Comparison of ENCODE assay signal across 13 cellular contexts in the genomic region with DNA sequence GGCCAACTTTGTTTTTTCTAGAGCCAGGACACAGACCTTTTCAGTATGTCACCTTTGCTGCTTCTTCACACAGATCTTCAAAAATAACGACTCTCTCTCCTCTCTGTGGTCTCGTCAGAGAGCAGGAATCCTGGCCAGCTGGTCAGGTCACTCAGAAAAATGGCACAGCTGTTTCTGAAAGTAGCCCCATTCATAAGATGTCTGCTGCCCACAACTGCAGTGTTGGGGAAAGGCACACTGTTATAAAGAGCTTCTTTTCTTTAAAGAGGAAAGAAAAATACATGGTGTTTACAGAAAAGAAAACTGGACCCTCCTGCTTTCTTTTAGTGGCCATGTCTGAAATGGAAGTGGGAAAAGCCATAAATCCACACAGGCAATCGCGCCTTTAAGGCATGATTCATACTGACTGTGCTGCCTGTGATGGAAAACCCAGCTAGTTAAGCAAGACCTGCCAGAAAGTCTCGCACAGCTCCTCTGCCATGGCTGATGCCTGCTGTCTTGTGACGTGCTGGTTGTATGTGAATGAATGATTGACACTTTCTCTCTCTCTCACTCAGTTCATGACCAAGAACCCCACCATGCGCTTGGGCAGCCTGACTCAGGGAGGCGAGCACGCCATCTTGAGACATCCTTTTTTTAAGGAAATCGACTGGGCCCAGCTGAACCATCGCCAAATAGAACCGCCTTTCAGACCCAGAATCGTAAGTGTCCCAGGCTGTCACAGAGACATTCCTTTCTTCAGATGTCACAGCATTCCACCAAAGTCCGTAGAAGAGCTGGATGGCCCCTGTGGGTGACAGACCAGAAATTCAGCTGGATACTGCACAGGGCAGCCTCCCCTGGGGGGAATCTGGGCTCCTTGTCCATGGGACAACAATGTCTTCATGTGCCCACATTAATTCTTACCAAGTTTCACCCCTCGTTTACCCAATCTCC.
DNase-seq lines count a peak whose midpoint lies in the region; ATAC-seq and TF ChIP-seq lines count a peak whose summit lies in the region.
"Had no signal": no experiment of that assay in that cellular context is flagged by ENCODE, and none has a peak within 500 bp of the region (broad histone marks: within the 10 kb centered on the region; RNA-seq: fewer than 3 reads in every experiment).

No MANE protein-coding gene starts in this region.

- peak overlapping the region; percentile 77 to 82 for H3K27ac ChIP-seq in tibial artery
- H3K27ac ChIP-seq: C4-2B had no signal

- CTCF ChIA-PET in activated CD8-positive, alpha-beta T cell treated with anti-CD3 and anti-CD28 coated beads for 36 hours (lab: Charles Lee), result interaction anchor here (1.1 to 1.4 kb wide), 5 partner anchors 10 to 159 kb away, joined by 3 to 7 read pairs (median 3); no protein-coding TSS in a partner anchor

- DNase-seq in activated T-cell treated with anti-CD3 and anti-CD28 coated beads, Interleukin-2, amount 50 U/mL, for 72 hours, result no peak
- DNase-seq in activated T-cell treated with anti-CD3 and anti-CD28 coated beads, Interleukin-2, amount 50 U/mL, for 1 hour, result no peak
- DNase-seq in activated CD8-positive, alpha-beta T cell treated with anti-CD3 and anti-CD28 coated beads for 36 hours, result no peak
- peak; percentile 93 for DNase-seq in fibroblast of villous mesenchyme (ENCODE audit: low read depth)
- DNase-seq in tibial artery, result peak; percentile 61 to 85
- no peak for DNase-seq in Kasumi-1 (lab: John Stamatoyannopoulos, UW)
- no peak for DNase-seq in NCI-H748 (lab: John Stamatoyannopoulos, UW; ENCODE audit: unreplicated experiment)
- no peak for DNase-seq in endothelial cell (ENCODE audit: low spot score)
- DNase-seq: NCI-H524 treated with DMSO at 0.1 percent for 48 hours; nucleus accumbens; stimulated activated naive B cell treated with anti-CD40 and anti-IgM and Interleukin-4, amounts not matched to agents 10 μg/mL and 1 μg/mL and 100 μg/mL, for 72 hours had no signal

- peaks cover 60% of the 10 kb centered on the region for H3K4me1 Mint-ChIP-seq in activated T-cell treated with anti-CD3 and anti-CD28 coated beads, Interleukin-2, amount 50 U/mL, for 72 hours (ENCODE audit: low read depth)
- H3K4me1 Mint-ChIP-seq in activated CD8-positive, alpha-beta T cell treated with anti-CD3 and anti-CD28 coated beads for 36 hours (ENCODE audit: low read depth), result peaks cover 37% of the 10 kb centered on the region
- H3K4me1 Mint-ChIP-seq in endothelial cell (ENCODE audit: unreplicated experiment), result peaks cover 6% of the 10 kb centered on the region

- peaks cover 0 to 3% of the 10 kb centered on the region in 2 donors for H3K9me3 Mint-ChIP-seq in activated T-cell treated with anti-CD3 and anti-CD28 coated beads, Interleukin-2, amount 50 U/mL, for 72 hours
- no peaks in the 10 kb centered on the region for H3K9me3 Mint-ChIP-seq in activated CD8-positive, alpha-beta T cell treated with anti-CD3 and anti-CD28 coated beads for 36 hours
- H3K9me3 Mint-ChIP-seq in endothelial cell (ENCODE audit: unreplicated experiment), result no peaks in the 10 kb centered on the region

- H3K4me3 ChIP-seq in fibroblast of villous mesenchyme (ENCODE audit: low read depth, low read length) (no peak overlapping the region), tibial artery (peak overlapping the region in 1 of 2 donors; percentile 2)
- H3K4me3 ChIP-seq: gastroesophageal sphincter had no signal

- H3K9me3 ChIP-seq in tibial artery, result no peaks in the 10 kb centered on the region
- H3K9me3 ChIP-seq: gastroesophageal sphincter had no signal

- no peak for TF ChIP-seq CTCF in activated CD8-positive, alpha-beta T cell treated with anti-CD3 and anti-CD28 coated beads for 36 hours (IDR thresholded peaks at IDR 0.05)
- TF ChIP-seq CTCF in fibroblast of villous mesenchyme (IDR thresholded peaks at IDR 0.05; ENCODE audit: insufficient read depth, low read depth, low read length), result no peak
- no peak for TF ChIP-seq CTCF in tibial artery (IDR thresholded peaks at IDR 0.05)
- TF ChIP-seq CTCF in endothelial cell (IDR thresholded peaks at IDR 0.05; ENCODE audit: unreplicated experiment), result no peak

- no peaks in the 10 kb centered on the region for H3K27me3 Mint-ChIP-seq in activated T-cell treated with anti-CD3 and anti-CD28 coated beads, Interleukin-2, amount 50 U/mL, for 72 hours (ENCODE audit: low read depth)
- H3K27me3 Mint-ChIP-seq in activated CD8-positive, alpha-beta T cell treated with anti-CD3 and anti-CD28 coated beads for 36 hours, result no peaks in the 10 kb centered on the region
- H3K27me3 Mint-ChIP-seq in endothelial cell (ENCODE audit: unreplicated experiment), result peaks cover 5% of the 10 kb centered on the region
- H3K27me3 Mint-ChIP-seq: stimulated activated naive B cell treated with anti-CD40 and anti-IgM and Interleukin-4, amounts not matched to agents 10 μg/mL and 1 μg/mL and 100 μg/mL, for 72 hours had no signal

- H3K4me1 ChIP-seq in tibial artery, result peaks cover 5 to 60% (median 52%) of the 10 kb centered on the region in 4 donors

- ATAC-seq in activated T-cell treated with anti-CD3 and anti-CD28 coated beads, Interleukin-2, amount 50 U/mL, for 72 hours (replicated peaks in 1 of 2), result no peak
- no peak for ATAC-seq in activated CD8-positive, alpha-beta T cell treated with anti-CD3 and anti-CD28 coated beads for 36 hours
- ATAC-seq: gastroesophageal sphincter; stimulated activated naive B cell treated with anti-CD40 and anti-IgM and Interleukin-4, amounts not matched to agents 10 μg/mL and 1 μg/mL and 100 μg/mL, for 72 hours had no signal

- H3K36me3 Mint-ChIP-seq in activated T-cell treated with anti-CD3 and anti-CD28 coated beads, Interleukin-2, amount 50 U/mL, for 72 hours (ENCODE audit: insufficient read depth in 2 of 2), result peaks cover 12 to 47% of the 10 kb centered on the region in 2 donors
- H3K36me3 Mint-ChIP-seq in activated CD8-positive, alpha-beta T cell treated with anti-CD3 and anti-CD28 coated beads for 36 hours (ENCODE audit: low read depth), result peaks cover 79% of the 10 kb centered on the region
- peaks cover 27% of the 10 kb centered on the region for H3K36me3 Mint-ChIP-seq in endothelial cell (ENCODE audit: low read depth, unreplicated experiment)

- H3K36me3 ChIP-seq in tibial artery, result no peaks in the 10 kb centered on the region

- no peak overlapping the region for H3K4me3 Mint-ChIP-seq in activated T-cell treated with anti-CD3 and anti-CD28 coated beads, Interleukin-2, amount 50 U/mL, for 72 hours
- no peak overlapping the region for H3K4me3 Mint-ChIP-seq in activated CD8-positive, alpha-beta T cell treated with anti-CD3 and anti-CD28 coated beads for 36 hours
- no peak overlapping the region for H3K4me3 Mint-ChIP-seq in endothelial cell (ENCODE audit: unreplicated experiment)
- H3K4me3 Mint-ChIP-seq: stimulated activated naive B cell treated with anti-CD40 and anti-IgM and Interleukin-4, amounts not matched to agents 10 μg/mL and 1 μg/mL and 100 μg/mL, for 72 hours had no signal

- intact Hi-C loops in activated CD8-positive, alpha-beta T cell treated with anti-CD3 and anti-CD28 coated beads for 36 hours (cut with micrococcal nuclease), result no loop called here
- intact Hi-C loops in tibial artery (cut with DNase I; ENCODE audit: low total_unique reads), result loop anchor here (2.0 to 10.0 kb wide), 2 partner anchors 23 to 73 kb away; no protein-coding TSS in a partner anchor

- POLR2A ChIA-PET in activated CD8-positive, alpha-beta T cell treated with anti-CD3 and anti-CD28 coated beads for 36 hours (lab: Charles Lee), result interaction anchor here (0.8 to 1.3 kb wide), 2 partner anchors 20 to 21 kb away, joined by 3 read pairs; no protein-coding TSS in a partner anchor

- no peaks in the 10 kb centered on the region for H3K27me3 ChIP-seq in tibial artery
- H3K27me3 ChIP-seq: gastroesophageal sphincter had no signal

- H3K27ac Mint-ChIP-seq in activated T-cell treated with anti-CD3 and anti-CD28 coated beads, Interleukin-2, amount 50 U/mL, for 72 hours, result peak overlapping the region; percentile 61
- H3K27ac Mint-ChIP-seq in activated CD8-positive, alpha-beta T cell treated with anti-CD3 and anti-CD28 coated beads for 36 hours, result peak overlapping the region; percentile 61
- H3K27ac Mint-ChIP-seq in endothelial cell (ENCODE audit: unreplicated experiment), result no peak overlapping the region
- H3K27ac Mint-ChIP-seq: stimulated activated naive B cell treated with anti-CD40 and anti-IgM and Interleukin-4, amounts not matched to agents 10 μg/mL and 1 μg/mL and 100 μg/mL, for 72 hours had no signal

Comparison
In these comparisons a context has a peak if more than half of its experiments do, and no peak if none do; other contexts are left out.
1. DNase-seq: peak in fibroblast of villous mesenchyme (single experiment) and tibial artery (2 of 2); none in activated T-cell treated with anti-CD3 and anti-CD28 coated beads, Interleukin-2, amount 50 U/mL, for 72 hours (0 of 2), activated T-cell treated with anti-CD3 and anti-CD28 coated beads, Interleukin-2, amount 50 U/mL, for 1 hour (single experiment), activated CD8-positive, alpha-beta T cell treated with anti-CD3 and anti-CD28 coated beads for 36 hours (single experiment), Kasumi-1 (0 of 2), NCI-H748 (single experiment) and endothelial cell (single experiment).